ENCODE assay signal across 8 cellular contexts in genomic region chr20:17959257-17959627, GRCh38. TPM values are rescaled to one million over a fixed set of nuclear protein-coding genes. Genes with fewer than 3 reads are reported as not detected.
A peak's percentile ranks its signal among the peaks of the same experiment; 100 is the strongest.
DNase-seq lines count a peak whose midpoint lies in the region; ATAC-seq, FAIRE-seq and TF ChIP-seq lines count a peak whose summit lies in the region.

No MANE protein-coding gene starts in this region.

- H3K36me3 ChIP-seq in mesenchymal stem cell (ENCODE audit: control insufficient read depth in 1 of 2, insufficient read depth in 2 of 2, low read depth in 1 of 2, low read length in 2 of 2) = peaks cover 12 to 33% of the 10 kb centered on the region in 2 experiments

- ATAC-seq in A549 (peak in 1 of 2 experiments; percentile 9; a peak in 1 of 6 replicates), GM19438 (IDR thresholded peaks at IDR 0.05; ENCODE audit: low read depth, unreplicated experiment) (peak; percentile 22)
- no peak for ATAC-seq in activated CD8-positive, alpha-beta T cell treated with anti-CD3 and anti-CD28 coated beads, Interleukin-2, amount 10 ng/mL, durations not matched to agents 7 days and 5 days

- H2AFZ ChIP-seq in mesenchymal stem cell (ENCODE audit: low read depth, low read length) = no peak overlapping the region

- H3K79me1 ChIP-seq in mesenchymal stem cell (replicated peaks; ENCODE audit: low read length, poor library complexity, severe bottlenecking) = no peaks in the 10 kb centered on the region

- no peaks in the 10 kb centered on the region for H3K27me3 ChIP-seq in mesenchymal stem cell (ENCODE audit: control insufficient read depth in 1 of 2, insufficient read depth in 1 of 2, low read length in 2 of 2)

- H2BK12ac ChIP-seq in mesenchymal stem cell (ENCODE audit: low read length in 2 of 2) = no peak overlapping the region

- DNase-seq in A549 (ENCODE audit: low read depth in 1 of 2, low spot score in 1 of 2) = no peak
- DNase-seq in activated CD8-positive, alpha-beta T cell treated with anti-CD3 and anti-CD28 coated beads, Interleukin-2, amount 10 ng/mL, durations not matched to agents 7 days and 5 days = no peak
- DNase-seq in mesenchymal stem cell = no peak
- DNase-seq in inferior parietal cortex (ENCODE audit: extremely low spot score) = no peak
- no peak for DNase-seq in NK-92 (lab: John Stamatoyannopoulos, UW; ENCODE audit: unreplicated experiment)
- no peak for DNase-seq in activated CD4-positive, alpha-beta T cell treated with anti-CD3 and anti-CD28 coated beads for 1 hour
- no peak for DNase-seq in SW480 (ENCODE audit: low spot score)

- H3K4ac ChIP-seq in mesenchymal stem cell (ENCODE audit: low read depth in 1 of 2, low read length in 2 of 2) = no peak overlapping the region

- H3K4me2 ChIP-seq in A549 (peak overlapping the region; percentile 51), mesenchymal stem cell (ENCODE audit: low read length, poor library complexity, severe bottlenecking) (no peak overlapping the region)

- H4K91ac ChIP-seq in mesenchymal stem cell (ENCODE audit: low read length) = no peak overlapping the region

- TF ChIP-seq RAD21 in A549 (conservative IDR thresholded peaks at IDR 0.05 in 1 of 2, IDR thresholded peaks at IDR 0.05 in 1 of 2) = no peak

- H3K27ac ChIP-seq in A549 (peak overlapping the region in 1 of 2 experiments; percentile 18; a peak in 2 of 6 replicates), mesenchymal stem cell (ENCODE audit: low read length, poor library complexity, severe bottlenecking) (peak overlapping the region; percentile 83)

- H3K4me1 Mint-ChIP-seq in activated CD8-positive, alpha-beta T cell treated with anti-CD3 and anti-CD28 coated beads, Interleukin-2, amount 10 ng/mL, durations not matched to agents 7 days and 5 days (ENCODE audit: low read depth) = peaks cover 89% of the 10 kb centered on the region

- H3K18ac ChIP-seq in mesenchymal stem cell (ENCODE audit: low read depth in 1 of 2, low read length in 2 of 2) = no peak overlapping the region

- no peak overlapping the region for H3K14ac ChIP-seq in mesenchymal stem cell (ENCODE audit: low read length in 2 of 2)

- TF ChIP-seq EP300 in A549 (IDR thresholded peaks at IDR 0.05) = no peak

- peaks cover 76% of the 10 kb centered on the region for H3K36me3 Mint-ChIP-seq in activated CD8-positive, alpha-beta T cell treated with anti-CD3 and anti-CD28 coated beads, Interleukin-2, amount 10 ng/mL, durations not matched to agents 7 days and 5 days (ENCODE audit: low read depth)

- no peak overlapping the region for H2BK5ac ChIP-seq in mesenchymal stem cell (ENCODE audit: low read depth, low read length, poor library complexity, severe bottlenecking)

- H3K4me3 ChIP-seq in A549 (no peak overlapping the region), mesenchymal stem cell (ENCODE audit: insufficient read depth in 1 of 2, low read depth in 1 of 2, low read length in 2 of 2) (peak overlapping the region in 1 of 2 experiments; percentile 39)

- CTCF ChIA-PET in A549 (lab: Yijun Ruan, JAX) = interaction anchor here (1.1 to 4.6 kb wide), 5 partner anchors 10 to 387 kb away, joined by 3 to 17 read pairs (median 11); no protein-coding TSS in a partner anchor
- CTCF ChIA-PET in activated CD8-positive, alpha-beta T cell treated with anti-CD3 and anti-CD28 coated beads, Interleukin-2, amount 10 ng/mL, durations not matched to agents 7 days and 5 days (lab: Charles Lee) = interaction anchor here (1.3 to 3.0 kb wide), 5 partner anchors 8 to 36 kb away, joined by 4 to 18 read pairs (median 13); partner anchors contain the start of gene SNX5

- no peak overlapping the region for H2BK15ac ChIP-seq in mesenchymal stem cell (ENCODE audit: low read depth, poor library complexity, severe bottlenecking)

- H3K4me1 ChIP-seq in A549 = peaks cover 70% of the 10 kb centered on the region
- H3K4me1 ChIP-seq in mesenchymal stem cell (ENCODE audit: control insufficient read depth, insufficient read depth, low read depth, low read length) = peaks cover 20% of the 10 kb centered on the region

- H3K9me3 Mint-ChIP-seq in activated CD8-positive, alpha-beta T cell treated with anti-CD3 and anti-CD28 coated beads, Interleukin-2, amount 10 ng/mL, durations not matched to agents 7 days and 5 days (ENCODE audit: insufficient read depth) = no peaks in the 10 kb centered on the region

- TF ChIP-seq CTCF in A549 (IDR thresholded peaks at IDR 0.05) = no peak

- H3K9ac ChIP-seq in mesenchymal stem cell (ENCODE audit: low read length) = peak overlapping the region; percentile 31

- H3K9me3 ChIP-seq in A549 = no peaks in the 10 kb centered on the region
- no peaks in the 10 kb centered on the region for H3K9me3 ChIP-seq in mesenchymal stem cell (ENCODE audit: control insufficient read depth, low read length)

- H4K8ac ChIP-seq in mesenchymal stem cell (ENCODE audit: low read length) = no peak overlapping the region

- H3K27ac Mint-ChIP-seq in activated CD8-positive, alpha-beta T cell treated with anti-CD3 and anti-CD28 coated beads, Interleukin-2, amount 10 ng/mL, durations not matched to agents 7 days and 5 days = peak overlapping the region; percentile 72

- POLR2A ChIA-PET in A549 (lab: Yijun Ruan, JAX) = no interaction called here
- POLR2A ChIA-PET in activated CD8-positive, alpha-beta T cell treated with anti-CD3 and anti-CD28 coated beads, Interleukin-2, amount 10 ng/mL, durations not matched to agents 7 days and 5 days (lab: Charles Lee) = interaction anchor here (6.3 kb wide), 1 partner anchor 9 kb away, joined by 62 read pairs; the partner anchor contains the start of genes MGME1 and SNX5

- H3K4me3 Mint-ChIP-seq in activated CD8-positive, alpha-beta T cell treated with anti-CD3 and anti-CD28 coated beads, Interleukin-2, amount 10 ng/mL, durations not matched to agents 7 days and 5 days = peak overlapping the region; percentile 12

- 66% methylated on average over 5 of the region's 5 CpGs for WGBS in A549 (ENCODE audit: missing lambda C conversion rate)
- no CpG with 5 or more reads among the region's 5 CpGs for WGBS in mesenchymal stem cell

- no peak overlapping the region for H2AK5ac ChIP-seq in mesenchymal stem cell (ENCODE audit: low read length, severe bottlenecking)

- TF ChIP-seq POLR2A in A549 (IDR thresholded peaks at IDR 0.05; ENCODE audit: low read length) = no peak

- no peaks in the 10 kb centered on the region for H3K27me3 Mint-ChIP-seq in activated CD8-positive, alpha-beta T cell treated with anti-CD3 and anti-CD28 coated beads, Interleukin-2, amount 10 ng/mL, durations not matched to agents 7 days and 5 days (ENCODE audit: low read depth)

- no peak overlapping the region for H3K23ac ChIP-seq in mesenchymal stem cell (ENCODE audit: low read length in 2 of 2)

- no peak overlapping the region for H2BK120ac ChIP-seq in mesenchymal stem cell (ENCODE audit: low read depth, low read length)

- no peak for FAIRE-seq in A549 (lab: Jason Lieb, UNC)

TF ChIP-seq in A549, 52 proteins besides CTCF, POLR2A, EP300 and RAD21 (continues in another document):
- TF ChIP-seq SMC3 (IDR thresholded peaks at IDR 0.05) = no peak
- no peak for TF ChIP-seq FOSL2 (IDR thresholded peaks at IDR 0.05)
- TF ChIP-seq FOSL2 (CRISPR knock-in tag; IDR thresholded peaks at IDR 0.05) = no peak
- no peak for TF ChIP-seq HES2 (IDR thresholded peaks at IDR 0.05)
- TF ChIP-seq FOXS1 (CRISPR knock-in tag; IDR thresholded peaks at IDR 0.05) = no peak
- TF ChIP-seq BCL3 (IDR thresholded peaks at IDR 0.05) = no peak
- no peak for TF ChIP-seq ZC3H11A (IDR thresholded peaks at IDR 0.05)
- no peak for TF ChIP-seq TFCP2L1 (CRISPR knock-in tag; IDR thresholded peaks at IDR 0.05)
- no peak for TF ChIP-seq TP53 (CRISPR knock-in tag; IDR thresholded peaks at IDR 0.05)
- no peak for TF ChIP-seq RCOR1 (IDR thresholded peaks at IDR 0.05; ENCODE audit: low read depth, low read length)
- no peak for TF ChIP-seq PHF8 (IDR thresholded peaks at IDR 0.05; ENCODE audit: borderline replicate concordance, low read depth)
- TF ChIP-seq EHMT2 (IDR thresholded peaks at IDR 0.05; ENCODE audit: low read depth) = no peak

RNA-seq across cellular contexts. Expression of gene SNX5, which starts 9.4 kb away (rescaled TPM):
- polyA plus RNA-seq in A549 (2011; rRNA removed) (275 and 342 TPM in 2 replicates), A549 (2017; fragmentation: RNase III; extraction: RNeasy Plus Mini Kit Qiagen cat#74134 plus additional on column Dnase treatment) (225 to 250 TPM (median 240 TPM) in 3 replicates)
- polyA plus RNA-seq in A549 (2012; cell fraction: cytosol; rRNA removed) = 210 and 229 TPM in 2 replicates
- polyA plus RNA-seq in A549 (2012; cell fraction: nucleus; rRNA removed) = 367 and 371 TPM in 2 replicates
- 132 and 152 TPM in 2 replicates for polyA minus RNA-seq in A549 (2011; rRNA and poly(A)+ RNA removed)
- 100 to 1,000 TPM; 168 to 177 TPM for total RNA-seq in activated CD8-positive, alpha-beta T cell treated with anti-CD3 and anti-CD28 coated beads, Interleukin-2, amount 10 ng/mL, durations not matched to agents 7 days and 5 days
- 76.3 TPM for polyA plus RNA-seq in mesenchymal stem cell (2013, experiment 1 of 2)
- 76.9 TPM for polyA plus RNA-seq in mesenchymal stem cell (2013, experiment 2 of 2)

RNA-seq across cellular contexts. Expression of gene MGME1, which starts 9.6 kb away (rescaled TPM):
- polyA plus RNA-seq in A549 (2011; rRNA removed) = 41.8 and 47.9 TPM in 2 replicates
- polyA plus RNA-seq in A549 (2012; cell fraction: cytosol; rRNA removed) = 13.0 and 14.1 TPM in 2 replicates
- 14.4 and 21.3 TPM in 2 replicates for polyA plus RNA-seq in A549 (2012; cell fraction: nucleus; rRNA removed)
- 46.6 to 49.7 TPM (median 46.9 TPM) in 3 replicates for polyA plus RNA-seq in A549 (2017; fragmentation: RNase III; extraction: RNeasy Plus Mini Kit Qiagen cat#74134 plus additional on column Dnase treatment)
- 26.2 and 26.5 TPM in 2 replicates for polyA minus RNA-seq in A549 (2011; rRNA and poly(A)+ RNA removed)
- total RNA-seq in activated CD8-positive, alpha-beta T cell treated with anti-CD3 and anti-CD28 coated beads, Interleukin-2, amount 10 ng/mL, durations not matched to agents 7 days and 5 days = 10 to 100 TPM; 39.4 to 46.9 TPM
- polyA plus RNA-seq in mesenchymal stem cell (2013, experiment 1 of 2) = 14.6 TPM
- 13.8 TPM for polyA plus RNA-seq in mesenchymal stem cell (2013, experiment 2 of 2)
